ENCODE assay signal across 19 cellular contexts in the genomic region with DNA sequence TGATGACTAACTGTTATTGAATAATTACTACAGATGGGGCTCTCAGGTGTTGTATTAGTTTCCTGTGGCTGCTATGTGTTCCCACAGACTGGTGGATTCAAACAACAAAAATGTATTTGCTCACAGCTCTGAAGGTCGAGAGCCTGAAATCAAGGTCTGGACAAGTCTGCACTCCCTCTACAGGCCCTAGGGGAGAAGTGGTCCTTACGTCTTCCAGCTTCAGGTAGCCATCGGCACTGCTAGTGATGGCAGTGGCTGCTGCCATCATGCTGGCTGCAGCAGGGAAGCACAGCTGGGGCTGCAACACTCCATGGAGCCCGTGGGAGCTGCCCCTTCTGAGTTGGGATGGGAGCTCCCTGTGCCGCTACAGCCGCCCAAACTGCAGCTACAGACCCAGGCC. TPM values are rescaled to one million over a fixed set of nuclear protein-coding genes. Genes with fewer than 3 reads are reported as not detected.
A peak's percentile ranks its signal among the peaks of the same experiment; 100 is the strongest.
DNase-seq lines count a peak whose midpoint lies in the region; ATAC-seq and TF ChIP-seq lines count a peak whose summit lies in the region.
"Had no signal": no experiment of that assay in that cellular context is flagged by ENCODE, and none has a peak within 500 bp of the region (broad histone marks: within the 10 kb centered on the region; RNA-seq: fewer than 3 reads in every experiment).

No MANE protein-coding gene starts in this region.

- no peak overlapping the region for H4K8ac ChIP-seq in IMR-90 (ENCODE audit: low read depth in 2 of 2, low read length in 2 of 2)

- H3K4me3 Mint-ChIP-seq in immature natural killer cell = no peak overlapping the region
- H3K4me3 Mint-ChIP-seq: memory B cell had no signal

- H3K9me1 ChIP-seq in IMR-90 (ENCODE audit: insufficient read depth, low read length) = 0 out of 2 replicates have a peak, but pooled peaks cover 3% of the 10 kb centered on the region

- no peak for DNase-seq in BE2C
- peak; percentile 14 for DNase-seq in IMR-90
- no peak for DNase-seq in astrocyte of the spinal cord (ENCODE audit: low read depth, low spot score)
- DNase-seq in iris pigment epithelial cell (ENCODE audit: low read depth) = peak; percentile 14
- DNase-seq in immature natural killer cell = no peak
- no peak for DNase-seq in NCI-H2029 treated with DMSO at 0.1 percent for 48 hours (lab: John Stamatoyannopoulos, UW)
- no peak for DNase-seq in cortex of kidney (lab: John Stamatoyannopoulos, UW)
- DNase-seq: body of pancreas; Calu3; Kasumi-1; NCI-H510A treated with DMSO at 0.1 percent for 48 hours; stimulated activated CD4-positive, alpha-beta T cell treated with anti-CD3 and anti-CD28 coated beads, Interleukin-4, amount 100 ng/mL, for 4 hours had no signal

- H3K14ac ChIP-seq in IMR-90 (replicated peaks; ENCODE audit: low read depth, low read length) = no peak overlapping the region

- dilution Hi-C loops in IMR-90 (cut with HindIII; ENCODE audit: low sequenced_read_pairs, unreplicated experiment) = no loop called here

- BruUV-seq in IMR-90 (replicated peaks; lab: Mats Ljungman, UMichigan) = no TSS peak

- H2BK5ac ChIP-seq in IMR-90 (ENCODE audit: low read depth, low read length, poor library complexity, severe bottlenecking) = no peak overlapping the region

- no peak overlapping the region for H4K5ac ChIP-seq in IMR-90 (ENCODE audit: low read depth, low read length)

- no peak overlapping the region for H3K18ac ChIP-seq in IMR-90 (ENCODE audit: low read depth, low read length)

- H2AK9ac ChIP-seq in IMR-90 (replicated peaks; ENCODE audit: low read depth, low read length, poor library complexity) = no peak overlapping the region

- intact Hi-C loops in IMR-90 (cut with micrococcal nuclease) = no loop called here

- H3K4me1 ChIP-seq in BE2C (no peaks in the 10 kb centered on the region), IMR-90 (ENCODE audit: control insufficient read depth, insufficient read depth, low read length) (no peaks in the 10 kb centered on the region)
- H3K4me1 ChIP-seq: upper lobe of left lung had no signal

- H3K27ac ChIP-seq in IMR-90 (ENCODE audit: insufficient read depth, low read length) = no peak overlapping the region
- H3K27ac ChIP-seq: body of pancreas, neutrophil, upper lobe of left lung had no signal

- peaks cover 4 to 14% (median 4%) of the 10 kb centered on the region in 3 donors for H3K27me3 Mint-ChIP-seq in immature natural killer cell (ENCODE audit: low read depth in 3 of 3)

- H3K4me1 Mint-ChIP-seq in immature natural killer cell = no peaks in the 10 kb centered on the region
- H3K4me1 Mint-ChIP-seq: memory B cell had no signal

- no peaks in the 10 kb centered on the region for H4K20me1 ChIP-seq in IMR-90 (ENCODE audit: insufficient read depth, low read length)

- no peak for TF ChIP-seq POLR2A in IMR-90 (IDR thresholded peaks at IDR 0.05; ENCODE audit: low read depth, low read length)

- H3K36me3 ChIP-seq in BE2C (no peaks in the 10 kb centered on the region), IMR-90 (ENCODE audit: control insufficient read depth, insufficient read depth, low read length) (no peaks in the 10 kb centered on the region)
- H3K36me3 ChIP-seq: neutrophil, upper lobe of left lung had no signal

- no peak overlapping the region for H3K4me3 ChIP-seq in BE2C (ENCODE audit: low read depth, low read length)
- H3K4me3 ChIP-seq in IMR-90 (ENCODE audit: insufficient read depth, low read depth, low read length) = no peak overlapping the region
- H3K4me3 ChIP-seq in astrocyte of the spinal cord (ENCODE audit: low read depth, low read length) = no peak overlapping the region
- H3K4me3 ChIP-seq: body of pancreas, upper lobe of left lung had no signal

- no peak overlapping the region for H2BK15ac ChIP-seq in IMR-90 (ENCODE audit: low read depth, low read length)

- no CpG with 5 or more reads among the region's 6 CpGs for WGBS in IMR-90 (ENCODE audit: extremely low coverage in 2 of 2, insufficient read length in 1 of 2), 2 experiments

- H4K91ac ChIP-seq in IMR-90 (ENCODE audit: insufficient read depth, low read depth, low read length) = no peak overlapping the region

- no peaks in the 10 kb centered on the region for H3K36me3 Mint-ChIP-seq in immature natural killer cell
- H3K36me3 Mint-ChIP-seq: memory B cell had no signal

- no peak overlapping the region for H3K4ac ChIP-seq in IMR-90 (ENCODE audit: low read depth, low read length)

- H2BK20ac ChIP-seq in IMR-90 (ENCODE audit: low read depth, low read length) = no peak overlapping the region

- H3K4me2 ChIP-seq in IMR-90 (ENCODE audit: low read depth, low read length) = no peak overlapping the region

- no peak overlapping the region for H2BK120ac ChIP-seq in IMR-90 (ENCODE audit: low read depth, low read length)

- no peak overlapping the region for H2AK5ac ChIP-seq in IMR-90 (ENCODE audit: low read depth, low read length)

- H3K9ac ChIP-seq in IMR-90 (ENCODE audit: low read depth, low read length) = no peak overlapping the region

- H3K79me1 ChIP-seq in IMR-90 (ENCODE audit: low read depth in 1 of 2, low read length in 2 of 2) = no peaks in the 10 kb centered on the region

- H3K27ac Mint-ChIP-seq in immature natural killer cell = no peak overlapping the region
- H3K27ac Mint-ChIP-seq: memory B cell had no signal

- in situ Hi-C loops in IMR-90 (cut with MboI; ENCODE audit: low sequenced_read_pairs) = no loop called here
- in situ Hi-C loops in astrocyte of the spinal cord (cut with HindIII; ENCODE audit: low sequenced_read_pairs) = no loop called here

- H2AFZ ChIP-seq in IMR-90 (replicated peaks; ENCODE audit: low read length, poor library complexity) = no peak overlapping the region

- peaks cover 0 to 10% (median 0%) of the 10 kb centered on the region in 6 donors for H3K9me3 Mint-ChIP-seq in immature natural killer cell

- TF ChIP-seq CTCF in BE2C (IDR thresholded peaks at IDR 0.05; ENCODE audit: low read depth, low read length) = peak; percentile 30
- TF ChIP-seq CTCF in IMR-90 (conservative IDR thresholded peaks at IDR 0.05; ENCODE audit: low read depth, low read length) = 0 out of 2 replicates have a peak, but pooled peaks have one; percentile 17
- peak; percentile 29 for TF ChIP-seq CTCF in astrocyte of the spinal cord (IDR thresholded peaks at IDR 0.05; ENCODE audit: low read depth, low read length)

- CTCF ChIA-PET in IMR-90 (lab: Yijun Ruan, JAX) = no interaction called here

- H3K56ac ChIP-seq in IMR-90 (ENCODE audit: extremely low read depth, insufficient read depth, low read length) = no peak overlapping the region

- POLR2A ChIA-PET in IMR-90 (lab: Charles Lee; ENCODE audit: unreplicated experiment) = no interaction called here

- no peak overlapping the region for H3K23ac ChIP-seq in IMR-90 (ENCODE audit: low read depth, low read length)

- H3K27me3 ChIP-seq in BE2C (no peaks in the 10 kb centered on the region), IMR-90 (ENCODE audit: control insufficient read depth, insufficient read depth, low read length) (peaks cover 34% of the 10 kb centered on the region)
- H3K27me3 ChIP-seq: body of pancreas, upper lobe of left lung had no signal

- H3K9me3 ChIP-seq in BE2C (no peaks in the 10 kb centered on the region), IMR-90 (ENCODE audit: control insufficient read depth, insufficient read depth, low read length) (peaks cover 6% of the 10 kb centered on the region)
- H3K9me3 ChIP-seq: body of pancreas, neutrophil had no signal

- TF ChIP-seq RAD21 in IMR-90 (IDR thresholded peaks at IDR 0.05; ENCODE audit: low read length) = no peak

- ATAC-seq in IMR-90 (ENCODE audit: low read depth) (no peak), GM21825 (IDR thresholded peaks at IDR 0.05; ENCODE audit: unreplicated experiment) (no peak)
- ATAC-seq: activated CD4-positive, CD25-positive, alpha-beta regulatory T cell treated with anti-CD3 and anti-CD28 coated beads, Interleukin-2, amount 50 U/mL, for 24 hours; body of pancreas had no signal

TF ChIP-seq in IMR-90, 13 proteins besides CTCF, POLR2A, EP300 and RAD21:
- TF ChIP-seq, protein P1, sequence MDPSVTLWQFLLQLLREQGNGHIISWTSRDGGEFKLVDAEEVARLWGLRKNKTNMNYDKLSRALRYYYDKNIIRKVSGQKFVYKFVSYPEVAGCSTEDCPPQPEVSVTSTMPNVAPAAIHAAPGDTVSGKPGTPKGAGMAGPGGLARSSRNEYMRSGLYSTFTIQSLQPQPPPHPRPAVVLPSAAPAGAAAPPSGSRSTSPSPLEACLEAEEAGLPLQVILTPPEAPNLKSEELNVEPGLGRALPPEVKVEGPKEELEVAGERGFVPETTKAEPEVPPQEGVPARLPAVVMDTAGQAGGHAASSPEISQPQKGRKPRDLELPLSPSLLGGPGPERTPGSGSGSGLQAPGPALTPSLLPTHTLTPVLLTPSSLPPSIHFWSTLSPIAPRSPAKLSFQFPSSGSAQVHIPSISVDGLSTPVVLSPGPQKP (IDR thresholded peaks at IDR 0.05; ENCODE audit: borderline replicate concordance, low read depth, low read length) = no peak

RNA-seq across cellular contexts. Expression of gene TEX26, which starts 1.9 kb away (rescaled TPM):
- not detected for polyA plus RNA-seq in BE2C (2012; ENCODE audit: insufficient read depth, insufficient read length, low read depth)
- not detected in 2 replicates for total RNA-seq in IMR-90 (2012; rRNA removed)
- polyA plus RNA-seq in IMR-90 (2012; rRNA removed) = not detected in 2 replicates
- not detected in 2 replicates for polyA plus RNA-seq in IMR-90 (2012; cell fraction: cytosol; rRNA removed)
- polyA plus RNA-seq in IMR-90 (2012; cell fraction: nucleus; rRNA removed; ENCODE audit: low replicate concordance) = not detected in 2 replicates
- not detected for polyA plus RNA-seq in immature natural killer cell
- total RNA-seq: body of pancreas; Calu3; H4; T-helper 1 cell treated with Interleukin-12 subunit alpha and Interleukin-12 subunit beta and Interleukin-4 antibody, amounts not matched to agents 30 ng/mL and 1 ng/mL, for 36 hours had no signal

RNA-seq across cellular contexts. Expression of gene MEDAG, which starts 28.3 kb away (rescaled TPM):
- not detected for polyA plus RNA-seq in BE2C (2012; ENCODE audit: insufficient read depth, insufficient read length, low read depth)
- 0.28 and 0.36 TPM in 2 replicates for total RNA-seq in IMR-90 (2012; rRNA removed)
- 0.27 and 0.32 TPM in 2 replicates for polyA plus RNA-seq in IMR-90 (2012; rRNA removed)
- polyA plus RNA-seq in IMR-90 (2012; cell fraction: cytosol; rRNA removed) = 0.50 and 0.54 TPM in 2 replicates
- 0.35 and 1.4 TPM in 2 replicates for polyA plus RNA-seq in IMR-90 (2012; cell fraction: nucleus; rRNA removed; ENCODE audit: low replicate concordance)
- not detected for polyA plus RNA-seq in immature natural killer cell
- total RNA-seq: H4; T-helper 1 cell treated with Interleukin-12 subunit alpha and Interleukin-12 subunit beta and Interleukin-4 antibody, amounts not matched to agents 30 ng/mL and 1 ng/mL, for 36 hours had no signal

Comparison
In these comparisons a context has a peak if more than half of its experiments do, and no peak if none do; other contexts are left out.
1. DNase-seq: peak in IMR-90 (single experiment) and iris pigment epithelial cell (single experiment); none in BE2C (single experiment), astrocyte of the spinal cord (single experiment), immature natural killer cell (0 of 3), NCI-H2029 treated with DMSO at 0.1 percent for 48 hours (single experiment) and cortex of kidney (single experiment).
2. Peak in every context shown above with its lines, with median percentiles within 50 percentile points of each other: CTCF ChIP-seq.